8 cellular contexts compared by ENCODE assay signal in genomic region chr19:10566408-10566657, GRCh38. TPM values are rescaled to one million over a fixed set of nuclear protein-coding genes. Genes with fewer than 3 reads are reported as not detected.
DNase-seq lines count a peak whose midpoint lies in the region; ATAC-seq, FAIRE-seq and TF ChIP-seq lines count a peak whose summit lies in the region.

No MANE protein-coding gene starts in this region.

- peaks cover 34% of the 10 kb centered on the region for H3K79me2 ChIP-seq in mammary epithelial cell (ENCODE audit: insufficient read depth, low read length)

- BruUV-seq in mammary epithelial cell (replicated peaks; lab: Mats Ljungman, UMichigan) = no TSS peak

- H3K9ac ChIP-seq in mammary epithelial cell (ENCODE audit: insufficient read depth, low read length) (peak overlapping the region; percentile 38), mucosa of rectum (ENCODE audit: low read depth in 1 of 2, low read length in 2 of 2) (peak overlapping the region; percentile 70)

- no peaks in the 10 kb centered on the region for H4K20me1 ChIP-seq in mammary epithelial cell (ENCODE audit: insufficient read depth, low read length)

- dilution Hi-C loops in mammary epithelial cell (cut with HindIII; ENCODE audit: low sequenced_read_pairs) = no loop called here

- peak overlapping the region; percentile 51 for H2AFZ ChIP-seq in mammary epithelial cell (ENCODE audit: low read depth, low read length)

- DNase-seq in left ventricle myocardium inferior (no peak), cardiac septum (ENCODE audit: low spot score) (no peak), mammary epithelial cell (no peak), GM19239 (ENCODE audit: insufficient read length, low spot score) (no peak), HPDE6-E6E7 (ENCODE audit: extremely low spot score) (no peak)
- DNase-seq in stimulated activated CD4-positive, alpha-beta T cell treated with anti-CD3 and anti-CD28 coated beads, Interleukin-4, amount 100 ng/mL, for 24 hours = no peak

- WGBS in mammary epithelial cell (ENCODE audit: low coverage, missing lambda C conversion rate) = 13% methylated on average over 4 of the region's 4 CpGs

- in situ Hi-C loops in mammary epithelial cell (cut with MboI; ENCODE audit: low sequenced_read_pairs in 2 of 2) = loop anchor here in 1 of 2 donors (5.0 kb wide), 1 partner anchor 64 kb away; the partner anchor contains the start of gene KEAP1

- no peak for ATAC-seq in HG02970 (IDR thresholded peaks at IDR 0.05; ENCODE audit: low FRiP score, unreplicated experiment)

- CTCF ChIA-PET in mammary epithelial cell (lab: Charles Lee; ENCODE audit: low non-redundant PET) = no interaction called here

- TF ChIP-seq CTCF in left ventricle myocardium inferior (IDR thresholded peaks at IDR 0.05; ENCODE audit: borderline replicate concordance) = no peak
- TF ChIP-seq CTCF in mammary epithelial cell (conservative IDR thresholded peaks at IDR 0.05 in 1 of 2, IDR thresholded peaks at IDR 0.05 in 1 of 2; ENCODE audit: extremely low read depth in 1 of 2, insufficient read depth in 1 of 2, low read depth in 1 of 2, low read length in 2 of 2) = no peak

- FAIRE-seq in GM19239 (lab: Jason Lieb, UNC) = no peak

- peak overlapping the region; percentile 93 for H3K27ac ChIP-seq in left ventricle myocardium inferior (replicated peaks)
- H3K27ac ChIP-seq in mammary epithelial cell (ENCODE audit: insufficient read depth, low read depth, low read length) = peak overlapping the region; percentile 29
- peak overlapping the region; percentile 79 to 86 for H3K27ac ChIP-seq in mucosa of rectum (ENCODE audit: low read depth in 2 of 2, low read length in 2 of 2)

- H3K4me1 ChIP-seq in left ventricle myocardium inferior (peaks cover 46% of the 10 kb centered on the region), mammary epithelial cell (ENCODE audit: insufficient read depth, low read length) (peaks cover 39% of the 10 kb centered on the region), mucosa of rectum (ENCODE audit: control insufficient read depth in 2 of 2, insufficient read depth in 2 of 2, low read length in 2 of 2) (peaks cover 35 to 38% of the 10 kb centered on the region in 2 donors)

- no peaks in the 10 kb centered on the region for H3K27me3 ChIP-seq in left ventricle myocardium inferior (ENCODE audit: low read depth)
- no peaks in the 10 kb centered on the region for H3K27me3 ChIP-seq in mammary epithelial cell (ENCODE audit: insufficient read depth, low read length)
- no peaks in the 10 kb centered on the region for H3K27me3 ChIP-seq in mucosa of rectum (ENCODE audit: control insufficient read depth in 2 of 2, insufficient read depth in 2 of 2, low read length in 2 of 2)

- H3K4me3 ChIP-seq in left ventricle myocardium inferior = peak overlapping the region; percentile 96
- peak overlapping the region; percentile 36 to 90 (median 44) for H3K4me3 ChIP-seq in mammary epithelial cell (replicated peaks in 1 of 3; ENCODE audit: insufficient read depth in 1 of 3, low read depth in 2 of 3, low read length in 3 of 3)
- peak overlapping the region; percentile 74 to 86 for H3K4me3 ChIP-seq in mucosa of rectum (ENCODE audit: low read length in 2 of 2)

- H3K4me2 ChIP-seq in mammary epithelial cell (ENCODE audit: insufficient read depth, low read depth, low read length) = peak overlapping the region; percentile 92

- no peaks in the 10 kb centered on the region for H3K9me3 ChIP-seq in left ventricle myocardium inferior (replicated peaks)
- no peaks in the 10 kb centered on the region for H3K9me3 ChIP-seq in mammary epithelial cell (replicated peaks; ENCODE audit: insufficient read depth, low read length)
- H3K9me3 ChIP-seq in mucosa of rectum (ENCODE audit: control insufficient read depth in 2 of 2, low read length in 2 of 2) = no peaks in the 10 kb centered on the region

- intact Hi-C loops in left ventricle myocardium inferior (cut with micrococcal nuclease) = no loop called here
- intact Hi-C loops in cardiac septum (cut with DNase I) = loop anchor here (5.0 kb wide), 2 partner anchors 86 to 164 kb away; partner anchors contain the start of genes CDC37 and ILF3
- intact Hi-C loops in mammary epithelial cell (cut with micrococcal nuclease) = loop anchor here (1.0 to 5.0 kb wide), 3 partner anchors 10 to 164 kb away; partner anchors contain the start of genes CDC37 and ILF3

- peaks cover 2% of the 10 kb centered on the region for H3K36me3 ChIP-seq in left ventricle myocardium inferior
- H3K36me3 ChIP-seq in mammary epithelial cell (ENCODE audit: insufficient read depth, low read length) = no peaks in the 10 kb centered on the region
- H3K36me3 ChIP-seq in mucosa of rectum (ENCODE audit: control insufficient read depth in 2 of 2, insufficient read depth in 2 of 2, low read length in 2 of 2) = no peaks in the 10 kb centered on the region

RNA-seq across cellular contexts. Expression of gene KRI1, which starts 0.5 kb away (rescaled TPM):
- 10.2 TPM for total RNA-seq in left ventricle myocardium inferior
- total RNA-seq in cardiac septum = 10.8 TPM
- 10 to 100 TPM; 10.3 to 32.7 TPM for total RNA-seq in mammary epithelial cell
- polyA plus RNA-seq in mammary epithelial cell = 13.2 TPM
- 19.7 TPM for polyA minus RNA-seq in mammary epithelial cell

RNA-seq across cellular contexts. Expression of gene CDKN2D, which starts 2.4 kb away (rescaled TPM):
- total RNA-seq in left ventricle myocardium inferior (9.4 TPM), cardiac septum (14.9 TPM), mammary epithelial cell (1 to 10 TPM; 3.3 to 8.2 TPM)
- polyA plus RNA-seq in mammary epithelial cell = 8.9 TPM
- 0.57 TPM for polyA minus RNA-seq in mammary epithelial cell

RNA-seq across cellular contexts. Expression of gene AP1M2, which starts 20.8 kb away (rescaled TPM):
- total RNA-seq in left ventricle myocardium inferior (not detected), cardiac septum (not detected), mammary epithelial cell (100 to 1,000 TPM in 1 of 2 donors, 10 to 100 TPM in 1; 86.3 to 119 TPM)
- 113 TPM for polyA plus RNA-seq in mammary epithelial cell
- 170 TPM for polyA minus RNA-seq in mammary epithelial cell

RNA-seq across cellular contexts. Expression of gene ATG4D, which starts 22.6 kb away (rescaled TPM):
- total RNA-seq in left ventricle myocardium inferior (48.7 TPM), cardiac septum (47.6 TPM), mammary epithelial cell (10 to 100 TPM; 20.7 to 28.9 TPM)
- 16.9 TPM for polyA plus RNA-seq in mammary epithelial cell
- 24.2 TPM for polyA minus RNA-seq in mammary epithelial cell

RNA-seq across cellular contexts. Expression of gene S1PR5, which starts 49.1 kb away (rescaled TPM):
- 0.11 TPM for total RNA-seq in left ventricle myocardium inferior
- total RNA-seq in cardiac septum = 0.75 TPM
- 10 to 100 TPM in 1 of 2 donors, 1 to 10 TPM in 1; 8.5 to 12.2 TPM for total RNA-seq in mammary epithelial cell
- polyA plus RNA-seq in mammary epithelial cell = 4.0 TPM
- 1.5 TPM for polyA minus RNA-seq in mammary epithelial cell

Comparison
In these comparisons a context has a peak if more than half of its experiments do, and no peak if none do; other contexts are left out.
1. H3K27ac ChIP-seq: peak in every context shown above with its lines; median percentile 93 in left ventricle myocardium inferior; 82 in mucosa of rectum; 29 in mammary epithelial cell.
2. H3K4me3 ChIP-seq: peak in every context shown above with its lines; median percentile 96 in left ventricle myocardium inferior; 80 in mucosa of rectum; 44 in mammary epithelial cell.
3. RNA of gene AP1M2, which starts 20.8 kb away (total RNA-seq): 86.3 to 119 TPM in mammary epithelial cell; not detected in left ventricle myocardium inferior (single experiment) and not detected in cardiac septum (single experiment); every median in the first group is over 10 times any median in the second.